ENCODE assay signal across 1 cellular context in genomic region chr1:152879559-152880198, GRCh38.
TF ChIP-seq lines count a peak whose summit lies in the region.

No MANE protein-coding gene starts in this region.

TF ChIP-seq in GM12878, 131 proteins besides CTCF, POLR2A, EP300 and RAD21:
- TF ChIP-seq EZH2 (IDR thresholded peaks at IDR 0.05; ENCODE audit: borderline replicate concordance, control insufficient read depth, low read depth, low read length) (no peak), BRCA1 (IDR thresholded peaks at IDR 0.05; ENCODE audit: low read depth, low read length) (no peak), NFYA (IDR thresholded peaks at IDR 0.05; ENCODE audit: borderline replicate concordance, low read depth, low read length) (no peak), SREBF2 (IDR thresholded peaks at IDR 0.05; ENCODE audit: low read length) (no peak), DPF2 (IDR thresholded peaks at IDR 0.05) (no peak), YBX1 (IDR thresholded peaks at IDR 0.05) (no peak)
